Comparison of ENCODE assay signal across 1 cellular context in genomic region chr3:48416091-48416505, GRCh38.
A peak's percentile ranks its signal among the peaks of the same experiment; 100 is the strongest.
TF ChIP-seq lines count a peak whose summit lies in the region.

No MANE protein-coding gene starts in this region.

TF ChIP-seq in HepG2, 621 proteins besides CTCF, POLR2A, EP300 and RAD21:
- TF ChIP-seq TCF12 (IDR thresholded peaks at IDR 0.05) (no peak), TCF12 (CRISPR knock-in tag; IDR thresholded peaks at IDR 0.05) (no peak), ZBTB3 (CRISPR knock-in tag; IDR thresholded peaks at IDR 0.05; ENCODE audit: borderline replicate concordance, low read depth) (no peak), ZNF768 (CRISPR knock-in tag; IDR thresholded peaks at IDR 0.05) (peak; percentile 50; the same call in 1 of the 2 replicates), AGO2 (optimal IDR thresholded peaks at IDR 0.05; ENCODE audit: low read depth, low read length) (peak; percentile 79), ZNF687 (CRISPR knock-in tag; IDR thresholded peaks at IDR 0.05) (0 out of 2 replicates have a peak, but pooled peaks have one; percentile 5), RBFOX2 (IDR thresholded peaks at IDR 0.05; ENCODE audit: low read depth, low read length) (peak; percentile 64), ZNF496 (CRISPR knock-in tag; IDR thresholded peaks at IDR 0.05; ENCODE audit: insufficient replicate concordance) (no peak)
